16 cellular contexts compared by ENCODE assay signal in genomic region chr6:139955366-139956155, GRCh38.
DNase-seq lines count a peak whose midpoint lies in the region; ATAC-seq, FAIRE-seq and TF ChIP-seq lines count a peak whose summit lies in the region.
"Had no signal": no experiment of that assay in that cellular context is flagged by ENCODE, and none has a peak within 500 bp of the region (broad histone marks: within the 10 kb centered on the region; RNA-seq: fewer than 3 reads in every experiment).

No MANE protein-coding gene starts in this region.

- POLR2A ChIA-PET in HepG2 (lab: Yijun Ruan, JAX): no interaction called here

- TF ChIP-seq EP300 in HepG2 (IDR thresholded peaks at IDR 0.05; ENCODE audit: low read depth in 2 of 2, low read length in 2 of 2) (no peak), HepG2 (CRISPR knock-in tag; IDR thresholded peaks at IDR 0.05; ENCODE audit: borderline replicate concordance) (no peak)

- CTCF ChIA-PET in HepG2 (lab: Yijun Ruan, JAX; ENCODE audit: low intra/inter-chr PET ratio, low total read pairs): no interaction called here

- intact Hi-C loops in HepG2 (cut with micrococcal nuclease; ENCODE audit: unreplicated experiment) (no loop called here), testis (cut with DNase I; ENCODE audit: low total_unique reads) (no loop called here)

- no peak overlapping the region for H3K9ac ChIP-seq in HepG2 (ENCODE audit: insufficient read depth, low read depth, low read length)
- H3K9ac ChIP-seq: BLaER1 treated with 17β-estradiol and CSF1 and Interleukin-3, amounts not matched to agents 10 nM and 100 nM had no signal

- no peak for ATAC-seq in HepG2
- no peak for ATAC-seq in esophagus mucosa
- ATAC-seq in GM18517 (IDR thresholded peaks at IDR 0.05; ENCODE audit: unreplicated experiment): no peak

- in situ Hi-C loops in HepG2 (cut with HindIII; ENCODE audit: extremely low pct_ligation_motif_present, low pct_unique_long_range_greater_than_20kb): no loop called here

- peak; percentile 7 for DNase-seq in NCI-H2029 treated with DMSO at 0.1 percent for 48 hours (lab: John Stamatoyannopoulos, UW)
- no peak for DNase-seq in NCI-H2029 (lab: John Stamatoyannopoulos, UW)
- peak; percentile 19 for DNase-seq in HuH-7.5 (ENCODE audit: low spot score)
- DNase-seq in NCI-H774 (lab: John Stamatoyannopoulos, UW): peak; percentile 14
- peak; percentile 33 for DNase-seq in HepG2 (ENCODE audit: low spot score)
- no peak for DNase-seq in testis
- DNase-seq: DMS 273 treated with DMSO at 0.1 percent for 48 hours, H9, IMR-90, Karpas-422, MG63, NCI-H1930, SW 1271 had no signal

- TF ChIP-seq RAD21 in HepG2 (CRISPR knock-in tag; IDR thresholded peaks at IDR 0.05): no peak

- BruUV-seq in HepG2 (replicated peaks; lab: Mats Ljungman, UMichigan): no TSS peak

- H3K4me2 ChIP-seq in HepG2 (ENCODE audit: low read depth, low read length): no peak overlapping the region
- H3K4me2 ChIP-seq: BLaER1 treated with 17β-estradiol and CSF1 and Interleukin-3, amounts not matched to agents 10 nM and 100 nM had no signal

- 11% methylated on average over 2 of the region's 2 CpGs for WGBS in HepG2 (ENCODE audit: low lambda C conversion rate)
- 84 to 88% methylated on average over 2 of the region's 2 CpGs for WGBS in testis, 2 donors

- H4K20me1 ChIP-seq in HepG2 (ENCODE audit: insufficient read depth, low read length): no peaks in the 10 kb centered on the region
- H4K20me1 ChIP-seq: BLaER1 treated with 17β-estradiol and CSF1 and Interleukin-3, amounts not matched to agents 10 nM and 100 nM had no signal

- no peak for FAIRE-seq in HepG2 (lab: Jason Lieb, UNC)

- H3K4me3 ChIP-seq in HepG2 (replicated peaks in 1 of 3; ENCODE audit: insufficient read depth in 1 of 3, low read depth in 2 of 3, low read length in 3 of 3) (no peak overlapping the region), testis (no peak overlapping the region)
- H3K4me3 ChIP-seq: BLaER1 treated with 17β-estradiol and CSF1 and Interleukin-3, amounts not matched to agents 10 nM and 100 nM; MG63 had no signal

- H2AFZ ChIP-seq in HepG2 (ENCODE audit: low read length): no peak overlapping the region

- H3K79me2 ChIP-seq in HepG2 (ENCODE audit: insufficient read depth, low read length): no peaks in the 10 kb centered on the region

- peaks cover 8% of the 10 kb centered on the region; the same call in 1 of the 2 replicates for H3K4me1 ChIP-seq in HepG2 (ENCODE audit: insufficient read depth, low read length)
- H3K4me1 ChIP-seq in testis: no peaks in the 10 kb centered on the region
- H3K4me1 ChIP-seq: BLaER1 treated with 17β-estradiol and CSF1 and Interleukin-3, amounts not matched to agents 10 nM and 100 nM had no signal

- H3K9me3 ChIP-seq in HepG2 (ENCODE audit: low read length): no peaks in the 10 kb centered on the region; the same call in 1 of the 2 replicates
- H3K9me3 ChIP-seq in testis: no peaks in the 10 kb centered on the region

- H3K36me3 ChIP-seq in HepG2 (replicated peaks in 1 of 2; ENCODE audit: control insufficient read depth in 1 of 2, insufficient read depth in 2 of 2, low read length in 2 of 2): no peaks in the 10 kb centered on the region
- no peaks in the 10 kb centered on the region for H3K36me3 ChIP-seq in testis (ENCODE audit: low read depth, missing control alignments)
- H3K36me3 ChIP-seq: BLaER1 treated with 17β-estradiol and CSF1 and Interleukin-3, amounts not matched to agents 10 nM and 100 nM; MG63 had no signal

- TF ChIP-seq POLR2A in HepG2 (IDR thresholded peaks at IDR 0.05; ENCODE audit: insufficient read depth in 1 of 2, low read depth in 2 of 2, low read length in 2 of 2): no peak
- TF ChIP-seq POLR2A in testis (IDR thresholded peaks at IDR 0.05): no peak

- H3K27ac ChIP-seq in HepG2 (ENCODE audit: extremely low read length, insufficient read depth, low read length) (no peak overlapping the region), testis (no peak overlapping the region)
- H3K27ac ChIP-seq: BLaER1 treated with 17β-estradiol and CSF1 and Interleukin-3, amounts not matched to agents 10 nM and 100 nM had no signal

- H3K27me3 ChIP-seq in HepG2 (ENCODE audit: control insufficient read depth in 1 of 2, insufficient read depth in 2 of 2, low read length in 2 of 2): no peaks in the 10 kb centered on the region
- H3K27me3 ChIP-seq in testis: no peaks in the 10 kb centered on the region
- H3K27me3 ChIP-seq: BLaER1 treated with 17β-estradiol and CSF1 and Interleukin-3, amounts not matched to agents 10 nM and 100 nM; MG63 had no signal

- TF ChIP-seq CTCF in HepG2 (CRISPR knock-in tag; IDR thresholded peaks at IDR 0.05): no peak
- no peak for TF ChIP-seq CTCF in testis (IDR thresholded peaks at IDR 0.05)

TF ChIP-seq in HepG2, 621 proteins besides CTCF, POLR2A, EP300 and RAD21 (continues in another document):
- TF ChIP-seq ZNF629 (CRISPR knock-in tag; conservative IDR thresholded peaks at IDR 0.05): peak; percentile 33; the same call in 1 of the 2 replicates
- TF ChIP-seq GFI1 (CRISPR knock-in tag; IDR thresholded peaks at IDR 0.05; ENCODE audit: borderline replicate concordance): peak; percentile 91
- TF ChIP-seq ZNF18 (CRISPR knock-in tag; IDR thresholded peaks at IDR 0.05; ENCODE audit: insufficient replicate concordance): no peak
- peak; percentile 68 for TF ChIP-seq TFAP4 (IDR thresholded peaks at IDR 0.05; ENCODE audit: borderline replicate concordance, low read depth)
- no peak for TF ChIP-seq ZFP37 (CRISPR knock-in tag; IDR thresholded peaks at IDR 0.05; ENCODE audit: borderline replicate concordance)
- no peak for TF ChIP-seq NR0B2 (CRISPR knock-in tag; IDR thresholded peaks at IDR 0.05)
- TF ChIP-seq HNF4A (CRISPR knock-in tag; IDR thresholded peaks at IDR 0.05): peak; percentile 44; the same call in 1 of the 2 replicates
- 0 out of 2 replicates have a peak, but pooled peaks have one; percentile 33 for TF ChIP-seq ARID5B (CRISPR knock-in tag; IDR thresholded peaks at IDR 0.05)
- TF ChIP-seq POGZ (CRISPR knock-in tag; IDR thresholded peaks at IDR 0.05): no peak
- no peak for TF ChIP-seq DNMT3B (CRISPR knock-in tag; conservative IDR thresholded peaks at IDR 0.05)

Comparison
In these comparisons a context has a peak if more than half of its experiments do, and no peak if none do; other contexts are left out.
1. DNase-seq: peak in NCI-H2029 treated with DMSO at 0.1 percent for 48 hours (single experiment), HuH-7.5 (single experiment), NCI-H774 (single experiment) and HepG2 (single experiment); none in NCI-H2029 (single experiment) and testis (single experiment).